In the genomic region with DNA sequence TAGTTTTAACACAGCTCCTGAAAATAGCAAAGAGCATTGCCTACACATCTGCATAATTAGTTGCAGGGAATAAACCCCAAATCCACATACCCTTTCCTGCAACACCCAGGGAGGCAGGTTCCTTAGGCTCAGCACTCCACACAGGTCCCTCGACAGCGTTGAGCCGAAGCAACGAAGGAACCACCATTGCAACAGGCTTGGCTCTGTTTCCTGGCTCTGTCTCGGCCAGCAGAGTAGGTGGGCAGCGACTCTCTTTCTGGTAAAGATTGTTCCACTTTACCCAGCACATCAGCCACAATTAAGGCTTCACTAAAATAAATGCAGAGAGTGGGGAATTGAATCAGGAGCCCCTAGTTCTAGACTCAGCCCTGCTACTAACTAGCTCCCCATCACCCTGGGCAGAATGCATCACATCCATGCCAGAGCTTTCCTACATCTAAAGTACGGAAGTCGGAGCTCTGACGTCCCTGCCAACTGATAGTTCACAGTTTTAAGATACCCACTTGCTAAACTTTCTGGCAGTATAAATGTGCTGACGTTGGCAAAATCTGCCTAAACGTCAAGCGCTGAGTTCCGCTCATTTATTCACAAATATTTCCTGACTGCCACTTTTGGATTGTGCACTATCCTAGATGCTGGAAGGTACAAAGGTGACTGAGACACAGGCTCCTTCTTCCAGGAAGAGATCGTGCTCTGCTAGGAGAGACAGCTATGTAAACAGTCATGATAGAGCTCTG, we compare ENCODE assay signal across 29 cellular contexts.
"Had no signal": no experiment of that assay in that cellular context is flagged by ENCODE, and none has a peak within 500 bp of the region (broad histone marks: within the 10 kb centered on the region; RNA-seq: fewer than 3 reads in every experiment).

No MANE protein-coding gene starts in this region.

- H3K27ac ChIP-seq: left lung, lower lobe of right lung, neural progenitor cell, neutrophil, right atrium auricular region, sigmoid colon, spleen, testis, thyroid gland, transverse colon, upper lobe of left lung, vagina had no signal

- H3K4me2 ChIP-seq: neural progenitor cell had no signal

- FAIRE-seq: islet of Langerhans, kidney, small intestine had no signal

- H2AFZ ChIP-seq: neural progenitor cell had no signal

- H3K9me3 ChIP-seq: lower lobe of right lung, neutrophil, testis, thyroid gland, transverse colon, vagina had no signal

- H3K4me1 ChIP-seq: left lung, lower lobe of right lung, neural progenitor cell, right atrium auricular region, sigmoid colon, spleen, testis, thyroid gland, transverse colon, upper lobe of left lung, vagina had no signal

- DNase-seq: hypothalamus; immature natural killer cell; kidney; left colon; left lung; lower lobe of right lung; mammary epithelial cell; mesenchymal stem cell; naive thymus-derived CD8-positive, alpha-beta T cell; occipital lobe; sigmoid colon; small intestine; spleen; stimulated activated CD4-positive, alpha-beta T cell treated with anti-CD3 and anti-CD28 coated beads, Interleukin-2, amount 100 ng/mL, for 48 hours; stimulated activated CD4-positive, alpha-beta T cell treated with anti-CD3 and anti-CD28 coated beads, Interleukin-4, amount 100 ng/mL, for 4 hours; stimulated activated CD8-positive, alpha-beta memory T cell treated with anti-CD3 and anti-CD28 coated beads, Interleukin-4, amount 100 ng/mL, for 48 hours; stimulated activated naive CD4-positive, alpha-beta T cell treated with Interleukin-2 at 50 U/mL for 16 hours; stimulated activated naive CD8-positive, alpha-beta T cell treated with anti-CD3 and anti-CD28 coated beads, Interleukin-15, amount 100 ng/mL, for 72 hours; substantia nigra; testis; thyroid gland; transverse colon; upper lobe of left lung had no signal

- H3K9ac ChIP-seq: neural progenitor cell had no signal

- ATAC-seq: left colon; left lung; lower lobe of right lung; naive thymus-derived CD8-positive, alpha-beta T cell; stimulated activated memory B cell treated with anti-CD40 and anti-IgM and Interleukin-4, amounts not matched to agents 10 μg/mL and 1 μg/mL and 100 μg/mL, for 72 hours; stimulated activated naive CD8-positive, alpha-beta T cell treated with anti-CD3 and anti-CD28 coated beads, Interleukin-15, amount 100 ng/mL, for 72 hours had no signal

- H3K4me3 ChIP-seq: left lung, lower lobe of right lung, neural progenitor cell, right atrium auricular region, sigmoid colon, spleen, testis, thyroid gland, transverse colon, upper lobe of left lung, vagina had no signal

- H3K36me3 ChIP-seq: left lung, lower lobe of right lung, neural progenitor cell, neutrophil, right atrium auricular region, sigmoid colon, spleen, thyroid gland, transverse colon, upper lobe of left lung, vagina had no signal

- H3K27me3 ChIP-seq: left lung, neural progenitor cell, right atrium auricular region, testis, thyroid gland, upper lobe of left lung, vagina had no signal
